Comparison of ENCODE assay signal across 21 cellular contexts in the genomic region with DNA sequence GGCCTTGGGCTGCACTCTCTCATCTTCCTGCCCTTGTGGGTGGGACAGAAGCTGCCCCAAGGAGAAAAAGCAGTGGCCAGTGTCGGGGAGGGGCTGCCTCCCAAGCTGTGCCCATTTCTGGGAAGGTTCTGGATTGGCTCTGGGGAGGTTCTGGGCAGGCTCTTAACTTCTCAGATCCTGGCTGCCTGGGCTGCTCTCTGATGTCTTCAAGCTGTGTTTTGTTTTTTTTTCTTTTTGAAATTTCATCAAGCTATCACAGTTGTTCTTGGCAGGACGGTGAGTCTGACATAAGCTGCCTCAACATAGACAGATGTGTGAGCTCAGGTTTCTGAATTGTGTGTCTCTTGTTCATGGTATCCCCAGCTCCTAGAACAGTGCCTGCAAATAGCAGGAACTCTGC.
DNase-seq lines count a peak whose midpoint lies in the region; ATAC-seq and TF ChIP-seq lines count a peak whose summit lies in the region.
"Had no signal": no experiment of that assay in that cellular context is flagged by ENCODE, and none has a peak within 500 bp of the region (broad histone marks: within the 10 kb centered on the region; RNA-seq: fewer than 3 reads in every experiment).

No MANE protein-coding gene starts in this region.

- H3K4me1 ChIP-seq in left ventricle myocardium inferior, result no peaks in the 10 kb centered on the region
- H3K4me1 ChIP-seq in upper lobe of right lung, result no peaks in the 10 kb centered on the region
- H3K4me1 ChIP-seq: SJCRH30 had no signal

- peaks cover 7% of the 10 kb centered on the region for H3K9me3 ChIP-seq in left ventricle myocardium inferior (replicated peaks)
- no peaks in the 10 kb centered on the region for H3K9me3 ChIP-seq in upper lobe of right lung
- H3K9me3 ChIP-seq: SJCRH30 had no signal

- H3K9me3 Mint-ChIP-seq in activated naive CD4-positive, alpha-beta T cell treated with anti-CD3 and anti-CD28 coated beads, Interleukin-2, amount 10 ng/mL, durations not matched to agents 7 days and 5 days, result peaks cover 7% of the 10 kb centered on the region
- peaks cover 2 to 7% of the 10 kb centered on the region in 2 donors for H3K9me3 Mint-ChIP-seq in activated T-cell treated with anti-CD3 and anti-CD28 coated beads, Interleukin-2, amount 50 U/mL, for 72 hours

- TF ChIP-seq CTCF in left ventricle myocardium inferior (IDR thresholded peaks at IDR 0.05; ENCODE audit: borderline replicate concordance) (no peak), upper lobe of right lung (IDR thresholded peaks at IDR 0.05) (no peak)

- DNase-seq in Right ventricle myocardium inferior (ENCODE audit: missing footprints) (no peak), left ventricle myocardium inferior (no peak), ecto neural progenitor cell (ENCODE audit: low spot score) (peak; percentile 19), left kidney (ENCODE audit: low read depth, low spot score) (peak; percentile 15), upper lobe of right lung (no peak), DMS153 treated with DMSO at 0.1 percent for 48 hours (lab: John Stamatoyannopoulos, UW; ENCODE audit: unreplicated experiment) (no peak)
- no peak for DNase-seq in activated naive CD4-positive, alpha-beta T cell treated with anti-CD3 and anti-CD28 coated beads, Interleukin-2, amount 10 ng/mL, durations not matched to agents 7 days and 5 days
- DNase-seq in activated T-cell treated with anti-CD3 and anti-CD28 coated beads, Interleukin-2, amount 50 U/mL, for 72 hours, result no peak
- DNase-seq: 8988T, GF-D8, GOT3, NCI-H187, NCI-H2107, NCI-H226, NCI-H524, PC-9, SJCRH30 had no signal

- H3K27me3 Mint-ChIP-seq in activated naive CD4-positive, alpha-beta T cell treated with anti-CD3 and anti-CD28 coated beads, Interleukin-2, amount 10 ng/mL, durations not matched to agents 7 days and 5 days, result no peaks in the 10 kb centered on the region
- peaks cover 13% of the 10 kb centered on the region for H3K27me3 Mint-ChIP-seq in activated T-cell treated with anti-CD3 and anti-CD28 coated beads, Interleukin-2, amount 50 U/mL, for 72 hours (ENCODE audit: low read depth)

- H3K4me3 Mint-ChIP-seq in activated naive CD4-positive, alpha-beta T cell treated with anti-CD3 and anti-CD28 coated beads, Interleukin-2, amount 10 ng/mL, durations not matched to agents 7 days and 5 days, result no peak overlapping the region
- no peak overlapping the region for H3K4me3 Mint-ChIP-seq in activated T-cell treated with anti-CD3 and anti-CD28 coated beads, Interleukin-2, amount 50 U/mL, for 72 hours
- H3K4me3 Mint-ChIP-seq: CD14-positive monocyte had no signal

- CTCF ChIA-PET in activated naive CD4-positive, alpha-beta T cell treated with anti-CD3 and anti-CD28 coated beads, Interleukin-2, amount 10 ng/mL, durations not matched to agents 7 days and 5 days (lab: Charles Lee), result no interaction called here

- H3K4me1 Mint-ChIP-seq in activated naive CD4-positive, alpha-beta T cell treated with anti-CD3 and anti-CD28 coated beads, Interleukin-2, amount 10 ng/mL, durations not matched to agents 7 days and 5 days, result no peaks in the 10 kb centered on the region
- H3K4me1 Mint-ChIP-seq in activated T-cell treated with anti-CD3 and anti-CD28 coated beads, Interleukin-2, amount 50 U/mL, for 72 hours (ENCODE audit: low read depth), result no peaks in the 10 kb centered on the region
- H3K4me1 Mint-ChIP-seq: CD14-positive monocyte had no signal

- no peak overlapping the region for H3K27ac Mint-ChIP-seq in activated naive CD4-positive, alpha-beta T cell treated with anti-CD3 and anti-CD28 coated beads, Interleukin-2, amount 10 ng/mL, durations not matched to agents 7 days and 5 days
- H3K27ac Mint-ChIP-seq in activated T-cell treated with anti-CD3 and anti-CD28 coated beads, Interleukin-2, amount 50 U/mL, for 72 hours, result no peak overlapping the region
- H3K27ac Mint-ChIP-seq: CD14-positive monocyte had no signal

- H3K27me3 ChIP-seq in left ventricle myocardium inferior (ENCODE audit: low read depth) (peaks cover 44% of the 10 kb centered on the region), upper lobe of right lung (peaks cover 6% of the 10 kb centered on the region)

- ATAC-seq in Right ventricle myocardium inferior (peak; percentile 73), upper lobe of right lung (peak; percentile 11)
- no peak for ATAC-seq in activated T-cell treated with anti-CD3 and anti-CD28 coated beads, Interleukin-2, amount 50 U/mL, for 72 hours (replicated peaks in 1 of 2)
- ATAC-seq: GM12878, K562 had no signal

- H3K27ac ChIP-seq in left ventricle myocardium inferior (replicated peaks), result no peak overlapping the region
- H3K27ac ChIP-seq in upper lobe of right lung, result no peak overlapping the region
- H3K27ac ChIP-seq: PC-9, RWPE1, SJCRH30 had no signal

- H3K4me3 ChIP-seq in left ventricle myocardium inferior, result no peak overlapping the region
- no peak overlapping the region for H3K4me3 ChIP-seq in upper lobe of right lung
- H3K4me3 ChIP-seq: GM12878, K562, PC-9, SJCRH30 had no signal

- intact Hi-C loops in Right ventricle myocardium inferior (cut with DNase I), result no loop called here
- intact Hi-C loops in left ventricle myocardium inferior (cut with micrococcal nuclease), result no loop called here
- intact Hi-C loops in upper lobe of right lung (cut with DNase I), result no loop called here

- H3K36me3 ChIP-seq in left ventricle myocardium inferior, result no peaks in the 10 kb centered on the region
- H3K36me3 ChIP-seq in upper lobe of right lung, result no peaks in the 10 kb centered on the region
- H3K36me3 ChIP-seq: SJCRH30 had no signal

- H3K36me3 Mint-ChIP-seq in activated naive CD4-positive, alpha-beta T cell treated with anti-CD3 and anti-CD28 coated beads, Interleukin-2, amount 10 ng/mL, durations not matched to agents 7 days and 5 days, result no peaks in the 10 kb centered on the region
- peaks cover 0 to 2% of the 10 kb centered on the region in 2 donors for H3K36me3 Mint-ChIP-seq in activated T-cell treated with anti-CD3 and anti-CD28 coated beads, Interleukin-2, amount 50 U/mL, for 72 hours (ENCODE audit: insufficient read depth in 2 of 2)
- H3K36me3 Mint-ChIP-seq: CD14-positive monocyte had no signal

Comparison
In these comparisons a context has a peak if more than half of its experiments do, and no peak if none do; other contexts are left out.
1. ATAC-seq: peak in Right ventricle myocardium inferior (single experiment) and upper lobe of right lung (single experiment); none in activated T-cell treated with anti-CD3 and anti-CD28 coated beads, Interleukin-2, amount 50 U/mL, for 72 hours (0 of 2).
2. DNase-seq: peak in ecto neural progenitor cell (single experiment) and left kidney (single experiment); none in Right ventricle myocardium inferior (single experiment), left ventricle myocardium inferior (single experiment), upper lobe of right lung (single experiment), DMS153 treated with DMSO at 0.1 percent for 48 hours (single experiment), activated naive CD4-positive, alpha-beta T cell treated with anti-CD3 and anti-CD28 coated beads, Interleukin-2, amount 10 ng/mL, durations not matched to agents 7 days and 5 days (single experiment) and activated T-cell treated with anti-CD3 and anti-CD28 coated beads, Interleukin-2, amount 50 U/mL, for 72 hours (0 of 2).